Comparison of ENCODE assay signal across 2 cellular contexts in the genomic region with DNA sequence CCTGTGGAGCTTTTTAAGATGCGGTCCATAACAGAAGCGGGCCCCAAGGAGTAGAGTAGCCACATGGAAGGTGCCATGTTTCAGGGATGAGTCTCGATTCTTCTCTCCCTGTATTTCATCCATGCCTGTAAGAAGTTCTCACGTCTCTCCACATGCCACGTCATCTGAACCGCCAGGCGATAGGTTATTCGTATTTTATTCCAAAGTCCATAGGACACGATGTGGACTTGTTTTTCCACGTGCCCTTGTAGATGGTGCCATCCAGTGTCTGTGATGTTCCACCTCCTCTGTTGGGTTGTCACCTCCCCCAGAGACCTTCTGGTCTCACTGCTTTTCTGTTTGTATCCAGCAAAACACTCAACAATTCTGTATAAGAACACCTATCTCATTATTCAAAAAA.
A peak's percentile ranks its signal among the peaks of the same experiment; 100 is the strongest.
TF ChIP-seq lines count a peak whose summit lies in the region.

No MANE protein-coding gene starts in this region.

TF ChIP-seq in HCT116, 20 proteins besides CTCF, POLR2A, EP300 and RAD21:
- TF ChIP-seq EZH2phosphoT487 (IDR thresholded peaks at IDR 0.05; ENCODE audit: borderline replicate concordance) (no peak), SIN3A (IDR thresholded peaks at IDR 0.05; ENCODE audit: low read depth) (no peak), POLR2AphosphoS5 (IDR thresholded peaks at IDR 0.05; ENCODE audit: low read depth, low read length) (no peak), ATF3 (IDR thresholded peaks at IDR 0.05) (no peak), ZBTB33 (IDR thresholded peaks at IDR 0.05; ENCODE audit: extremely low read depth, insufficient replicate concordance, low read length) (no peak), SP1 (IDR thresholded peaks at IDR 0.05; ENCODE audit: low read depth) (no peak), EGR1 (IDR thresholded peaks at IDR 0.05; ENCODE audit: low read depth) (no peak), FOSL1 (IDR thresholded peaks at IDR 0.05; ENCODE audit: low read depth) (no peak), ZNF274 (IDR thresholded peaks at IDR 0.05; ENCODE audit: low read depth, low read length) (no peak), YY1 (IDR thresholded peaks at IDR 0.05; ENCODE audit: extremely low read depth, insufficient replicate concordance, low read depth, low read length) (no peak), MAX (IDR thresholded peaks at IDR 0.05) (no peak), TCF7L2 (IDR thresholded peaks at IDR 0.05; ENCODE audit: borderline replicate concordance, extremely low read depth, insufficient read depth, insufficient read length) (no peak)
- TF ChIP-seq, protein P1, sequence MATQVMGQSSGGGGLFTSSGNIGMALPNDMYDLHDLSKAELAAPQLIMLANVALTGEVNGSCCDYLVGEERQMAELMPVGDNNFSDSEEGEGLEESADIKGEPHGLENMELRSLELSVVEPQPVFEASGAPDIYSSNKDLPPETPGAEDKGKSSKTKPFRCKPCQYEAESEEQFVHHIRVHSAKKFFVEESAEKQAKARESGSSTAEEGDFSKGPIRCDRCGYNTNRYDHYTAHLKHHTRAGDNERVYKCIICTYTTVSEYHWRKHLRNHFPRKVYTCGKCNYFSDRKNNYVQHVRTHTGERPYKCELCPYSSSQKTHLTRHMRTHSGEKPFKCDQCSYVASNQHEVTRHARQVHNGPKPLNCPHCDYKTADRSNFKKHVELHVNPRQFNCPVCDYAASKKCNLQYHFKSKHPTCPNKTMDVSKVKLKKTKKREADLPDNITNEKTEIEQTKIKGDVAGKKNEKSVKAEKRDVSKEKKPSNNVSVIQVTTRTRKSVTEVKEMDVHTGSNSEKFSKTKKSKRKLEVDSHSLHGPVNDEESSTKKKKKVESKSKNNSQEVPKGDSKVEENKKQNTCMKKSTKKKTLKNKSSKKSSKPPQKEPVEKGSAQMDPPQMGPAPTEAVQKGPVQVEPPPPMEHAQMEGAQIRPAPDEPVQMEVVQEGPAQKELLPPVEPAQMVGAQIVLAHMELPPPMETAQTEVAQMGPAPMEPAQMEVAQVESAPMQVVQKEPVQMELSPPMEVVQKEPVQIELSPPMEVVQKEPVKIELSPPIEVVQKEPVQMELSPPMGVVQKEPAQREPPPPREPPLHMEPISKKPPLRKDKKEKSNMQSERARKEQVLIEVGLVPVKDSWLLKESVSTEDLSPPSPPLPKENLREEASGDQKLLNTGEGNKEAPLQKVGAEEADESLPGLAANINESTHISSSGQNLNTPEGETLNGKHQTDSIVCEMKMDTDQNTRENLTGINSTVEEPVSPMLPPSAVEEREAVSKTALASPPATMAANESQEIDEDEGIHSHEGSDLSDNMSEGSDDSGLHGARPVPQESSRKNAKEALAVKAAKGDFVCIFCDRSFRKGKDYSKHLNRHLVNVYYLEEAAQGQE (IDR thresholded peaks at IDR 0.05; ENCODE audit: low read depth): no peak
TF ChIP-seq in HCT116: peak in this region for 0.

TF ChIP-seq in HepG2, 621 proteins besides CTCF, POLR2A, EP300 and RAD21:
- TF ChIP-seq ZNF703 (CRISPR knock-in tag; IDR thresholded peaks at IDR 0.05; ENCODE audit: borderline replicate concordance): no peak
- TF ChIP-seq RBM22 (optimal IDR thresholded peaks at IDR 0.05; ENCODE audit: low read length): peak; percentile 4
- no peak for TF ChIP-seq ZNF263 (CRISPR knock-in tag; IDR thresholded peaks at IDR 0.05)
- 0 out of 2 replicates have a peak, but pooled peaks have one; percentile 12 for TF ChIP-seq HNF4A (CRISPR knock-in tag; IDR thresholded peaks at IDR 0.05)
- TF ChIP-seq ZBTB33 (CRISPR knock-in tag; IDR thresholded peaks at IDR 0.05): peak; percentile 80
- 0 out of 2 replicates have a peak, but pooled peaks have one; percentile 1 for TF ChIP-seq EHMT2 (IDR thresholded peaks at IDR 0.05; ENCODE audit: borderline replicate concordance, low read depth, low read length)
